ENCODE assay signal across 18 cellular contexts in genomic region chr18:12458761-12459160, GRCh38. TPM values are rescaled to one million over a fixed set of nuclear protein-coding genes. Genes with fewer than 3 reads are reported as not detected.
DNase-seq lines count a peak whose midpoint lies in the region; ATAC-seq and TF ChIP-seq lines count a peak whose summit lies in the region.
"Had no signal": no experiment of that assay in that cellular context is flagged by ENCODE, and none has a peak within 500 bp of the region (broad histone marks: within the 10 kb centered on the region; RNA-seq: fewer than 3 reads in every experiment).

No MANE protein-coding gene starts in this region.

- ATAC-seq in GM23338: no peak; the same call in 2 of the 3 replicates
- no peak for ATAC-seq in WTC11
- ATAC-seq in GM19395 (IDR thresholded peaks at IDR 0.05; ENCODE audit: unreplicated experiment): no peak
- ATAC-seq: Right ventricle myocardium inferior had no signal

- no peak overlapping the region for H2AFZ ChIP-seq in GM23338

- H3K4me1 Mint-ChIP-seq in GM23338 (peaks cover 6% of the 10 kb centered on the region; the same call in 1 of the 3 replicates), WTC11 (0 out of 2 replicates have a peak, but pooled peaks cover 3% of the 10 kb centered on the region), glutamatergic neuron (ENCODE audit: low read depth, unreplicated experiment) (no peaks in the 10 kb centered on the region)
- no peaks in the 10 kb centered on the region for H3K4me1 Mint-ChIP-seq in activated naive CD8-positive, alpha-beta T cell treated with anti-CD3 and anti-CD28 coated beads for 36 hours

- no peak for TF ChIP-seq CTCF in GM23338 (conservative IDR thresholded peaks at IDR 0.05; ENCODE audit: low read depth in 2 of 2)
- no peak for TF ChIP-seq CTCF in WTC11 (IDR thresholded peaks at IDR 0.05)
- TF ChIP-seq CTCF in glutamatergic neuron (IDR thresholded peaks at IDR 0.05; ENCODE audit: partially characterized antibody, unreplicated experiment): no peak

- H3K27me3 ChIP-seq in GM23338 (ENCODE audit: insufficient read depth): no peaks in the 10 kb centered on the region

- H3K9me2 ChIP-seq in GM23338 (ENCODE audit: insufficient read depth): no peaks in the 10 kb centered on the region

- H3K36me3 Mint-ChIP-seq in GM23338 (ENCODE audit: low read depth) (peaks cover 2% of the 10 kb centered on the region; the same call in 1 of the 3 replicates), WTC11 (peaks cover 8% of the 10 kb centered on the region), glutamatergic neuron (ENCODE audit: unreplicated experiment) (peaks cover 8% of the 10 kb centered on the region)
- no peaks in the 10 kb centered on the region for H3K36me3 Mint-ChIP-seq in activated naive CD8-positive, alpha-beta T cell treated with anti-CD3 and anti-CD28 coated beads for 36 hours

- H3K79me2 ChIP-seq in GM23338 (replicated peaks; ENCODE audit: insufficient read depth): no peaks in the 10 kb centered on the region

- no peaks in the 10 kb centered on the region for H4K20me1 ChIP-seq in GM23338 (replicated peaks; ENCODE audit: insufficient read depth)

- CTCF ChIA-PET in WTC11 (lab: Charles Lee): no interaction called here

- H3K27ac ChIP-seq in GM23338 (ENCODE audit: low read depth): no peak overlapping the region

- no peak overlapping the region for H3K4me3 ChIP-seq in GM23338

- no peak overlapping the region; the same call in 1 of the 2 replicates for H3K27ac Mint-ChIP-seq in GM23338
- peak overlapping the region; percentile 48 for H3K27ac Mint-ChIP-seq in WTC11
- H3K27ac Mint-ChIP-seq in glutamatergic neuron (ENCODE audit: unreplicated experiment): peak overlapping the region; percentile 64
- H3K27ac Mint-ChIP-seq in activated naive CD8-positive, alpha-beta T cell treated with anti-CD3 and anti-CD28 coated beads for 36 hours: no peak overlapping the region

- no peaks in the 10 kb centered on the region for H3K27me3 Mint-ChIP-seq in GM23338 (ENCODE audit: insufficient read depth, low read depth, poor library complexity)
- no peaks in the 10 kb centered on the region for H3K27me3 Mint-ChIP-seq in WTC11 (ENCODE audit: low read depth)
- H3K27me3 Mint-ChIP-seq in glutamatergic neuron (ENCODE audit: unreplicated experiment): peaks cover 6% of the 10 kb centered on the region
- no peaks in the 10 kb centered on the region for H3K27me3 Mint-ChIP-seq in activated naive CD8-positive, alpha-beta T cell treated with anti-CD3 and anti-CD28 coated beads for 36 hours

- H3F3A ChIP-seq in GM23338 (replicated peaks; ENCODE audit: low read depth): no peaks in the 10 kb centered on the region

- DNase-seq in COLO668 (lab: John Stamatoyannopoulos, UW; ENCODE audit: unreplicated experiment) (peak; percentile 17), GM23338 (ENCODE audit: low spot score) (peak; percentile 34), WTC11 (ENCODE audit: low spot score) (no peak), glutamatergic neuron (no peak), hippocampal formation (lab: John Stamatoyannopoulos, UW) (no peak), NCI-H2029 treated with DMSO at 0.1 percent for 48 hours (lab: John Stamatoyannopoulos, UW) (no peak)
- DNase-seq in activated naive CD8-positive, alpha-beta T cell treated with anti-CD3 and anti-CD28 coated beads for 36 hours: no peak
- DNase-seq: ACHN; C1 segment of cervical spinal cord; DND-41; Kasumi-1; NCI-H1694 treated with DMSO at 0.1 percent for 48 hours; NCI-H2171; NCI-H526; NK-92 treated with Interleukin-12 subunit alpha and Interleukin-12 subunit beta, amount 100 ng/mL, for 24 hours; SW 1271 had no signal

- no peak overlapping the region for H3K4me3 Mint-ChIP-seq in GM23338
- H3K4me3 Mint-ChIP-seq in WTC11: no peak overlapping the region
- no peak overlapping the region for H3K4me3 Mint-ChIP-seq in glutamatergic neuron (ENCODE audit: unreplicated experiment)
- H3K4me3 Mint-ChIP-seq in activated naive CD8-positive, alpha-beta T cell treated with anti-CD3 and anti-CD28 coated beads for 36 hours: no peak overlapping the region

- H3K9me3 Mint-ChIP-seq in GM23338: no peaks in the 10 kb centered on the region
- H3K9me3 Mint-ChIP-seq in WTC11: no peaks in the 10 kb centered on the region
- H3K9me3 Mint-ChIP-seq in glutamatergic neuron (ENCODE audit: unreplicated experiment): peaks cover 2% of the 10 kb centered on the region
- no peaks in the 10 kb centered on the region for H3K9me3 Mint-ChIP-seq in activated naive CD8-positive, alpha-beta T cell treated with anti-CD3 and anti-CD28 coated beads for 36 hours

- POLR2A ChIA-PET in WTC11 (lab: Charles Lee): no interaction called here

- no peaks in the 10 kb centered on the region for H3K4me1 ChIP-seq in GM23338 (ENCODE audit: insufficient read depth)

- no peaks in the 10 kb centered on the region for H3K36me3 ChIP-seq in GM23338 (ENCODE audit: insufficient read depth)

- no peak overlapping the region for H3K4me2 ChIP-seq in GM23338

TF ChIP-seq in GM23338, 12 proteins besides CTCF, POLR2A, EP300 and RAD21 (continues in another document):
- TF ChIP-seq NANOG (IDR thresholded peaks at IDR 0.05; ENCODE audit: borderline replicate concordance): no peak
- TF ChIP-seq REST (IDR thresholded peaks at IDR 0.05; ENCODE audit: unreplicated experiment): no peak

TF ChIP-seq in WTC11, 78 proteins besides CTCF, POLR2A, EP300 and RAD21 (continues in another document):
- no peak for TF ChIP-seq ZNF219 (CRISPR knock-in tag; IDR thresholded peaks at IDR 0.05; ENCODE audit: borderline replicate concordance)
- TF ChIP-seq ZBTB21 (CRISPR knock-in tag; IDR thresholded peaks at IDR 0.05; ENCODE audit: borderline replicate concordance): no peak
- TF ChIP-seq CREB1 (CRISPR knock-in tag; IDR thresholded peaks at IDR 0.05): no peak
- no peak for TF ChIP-seq ERG (CRISPR knock-in tag; IDR thresholded peaks at IDR 0.05)
- no peak for TF ChIP-seq ZNF317 (CRISPR knock-in tag; IDR thresholded peaks at IDR 0.05; ENCODE audit: borderline replicate concordance, low read depth)
- no peak for TF ChIP-seq ZNF281 (CRISPR knock-in tag; IDR thresholded peaks at IDR 0.05)
- TF ChIP-seq CDX4 (CRISPR knock-in tag; IDR thresholded peaks at IDR 0.05; ENCODE audit: borderline replicate concordance): no peak

RNA-seq across cellular contexts. Expression of gene PRELID3A, which starts 51.0 kb away (rescaled TPM):
- total RNA-seq in GM23338 (2014; rRNA removed; shearing (Covaris generic)): 13.0 and 15.8 TPM in 2 replicates
- 6.5 and 7.0 TPM in 2 replicates for polyA plus RNA-seq in GM23338 (2016; fragmentation: Nextera tagmentation; extraction: Ambion mirVana)
- total RNA-seq in WTC11 (2021): 10.4 to 13.0 TPM (median 10.5 TPM) in 3 replicates
- 7.5 TPM for total RNA-seq in glutamatergic neuron (ENCODE audit: unreplicated experiment)
- 1 to 10 TPM; 7.4 to 8.2 TPM for total RNA-seq in activated naive CD8-positive, alpha-beta T cell treated with anti-CD3 and anti-CD28 coated beads for 36 hours

Comparison
In these comparisons a context has a peak if more than half of its experiments do, and no peak if none do; other contexts are left out.
1. DNase-seq: peak in COLO668 (single experiment) and GM23338 (single experiment); none in WTC11 (single experiment), glutamatergic neuron (single experiment), hippocampal formation (0 of 2), NCI-H2029 treated with DMSO at 0.1 percent for 48 hours (single experiment) and activated naive CD8-positive, alpha-beta T cell treated with anti-CD3 and anti-CD28 coated beads for 36 hours (single experiment).
2. H3K27ac Mint-ChIP-seq: peak in WTC11 (single experiment) and glutamatergic neuron (single experiment); none in GM23338 (single experiment) and activated naive CD8-positive, alpha-beta T cell treated with anti-CD3 and anti-CD28 coated beads for 36 hours (single experiment).